8 cellular contexts compared by ENCODE assay signal in the genomic region with DNA sequence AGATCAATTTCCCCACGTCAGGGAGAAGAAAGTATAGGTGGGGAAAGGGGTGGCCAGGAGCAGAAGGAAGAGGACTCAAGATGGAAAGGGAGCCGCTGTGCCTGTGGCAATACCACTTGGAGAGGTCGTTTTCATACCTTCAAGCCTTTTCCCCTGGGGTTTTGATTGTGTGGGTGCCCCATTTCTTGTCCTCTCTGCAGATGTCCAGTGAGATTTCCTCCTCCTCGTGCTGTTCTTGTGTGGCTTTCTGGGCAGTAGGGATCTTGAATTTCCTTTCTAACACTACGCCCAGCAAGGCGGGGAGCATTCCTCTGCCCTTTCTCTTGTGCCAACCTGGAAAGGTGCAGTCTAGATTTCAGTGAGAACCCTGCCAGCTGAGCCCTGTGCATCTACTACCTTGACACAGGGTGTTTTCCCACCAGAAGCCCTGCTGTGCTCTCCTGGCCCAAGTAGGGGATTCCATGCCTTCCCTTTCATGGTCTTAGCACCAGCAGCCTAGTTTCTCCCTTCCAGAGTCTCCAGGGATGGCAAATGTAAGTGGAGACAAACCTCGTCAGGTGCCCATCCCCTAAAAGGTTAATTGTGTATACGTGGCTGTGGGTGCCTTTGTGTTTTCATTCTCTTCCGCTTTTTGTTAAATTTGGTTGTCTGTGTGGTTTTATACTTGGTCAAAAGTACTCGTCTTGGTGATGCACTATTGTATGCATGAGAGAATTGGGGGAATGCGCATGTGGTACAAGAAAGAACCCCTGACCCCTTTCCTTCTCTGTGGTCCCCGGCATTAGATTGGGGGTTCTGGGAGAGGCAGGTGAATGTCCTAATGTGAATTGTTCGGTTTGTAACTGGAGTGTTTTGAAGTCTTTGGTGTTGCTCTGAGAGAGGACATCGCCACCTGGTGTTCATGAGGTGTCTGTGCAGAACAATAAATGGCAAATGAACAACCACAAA.
A peak's percentile ranks its signal among the peaks of the same experiment; 100 is the strongest.
DNase-seq lines count a peak whose midpoint lies in the region; ATAC-seq and TF ChIP-seq lines count a peak whose summit lies in the region.

No MANE protein-coding gene starts in this region.

- no peaks in the 10 kb centered on the region for H3K79me2 ChIP-seq in DOHH2 (ENCODE audit: control insufficient read depth, low read length)
- H3K79me2 ChIP-seq in OCI-LY3 (ENCODE audit: low read length), result no peaks in the 10 kb centered on the region

- H3K4me2 ChIP-seq in DOHH2 (ENCODE audit: low read length), result peak overlapping the region; percentile 80
- H3K4me2 ChIP-seq in OCI-LY3 (ENCODE audit: low read length), result peak overlapping the region; percentile 84

- H3K36me3 ChIP-seq in DOHH2 (ENCODE audit: control insufficient read depth, low read length) (no peaks in the 10 kb centered on the region), OCI-LY3 (replicated peaks; ENCODE audit: low read depth, low read length) (no peaks in the 10 kb centered on the region)

- H3K4me3 ChIP-seq in DOHH2 (ENCODE audit: low read length), result peak overlapping the region; percentile 67
- peak overlapping the region; percentile 75 for H3K4me3 ChIP-seq in OCI-LY3 (ENCODE audit: low read length)

- DNase-seq in GM20000 (ENCODE audit: low spot score) (peak; percentile 55), Right ventricle myocardium superior (no peak), sciatic nerve (ENCODE audit: low spot score) (no peak), cerebellar nuclear complex (lab: John Stamatoyannopoulos, UW) (no peak)
- peak; percentile 78 for DNase-seq in activated effector memory CD4-positive, alpha-beta T cell treated with anti-CD3 and anti-CD28 coated beads, Interleukin-2, amount 50 U/mL, for 16 hours

- H3K27ac ChIP-seq in DOHH2 (ENCODE audit: low read depth, low read length) (peak overlapping the region; percentile 69), OCI-LY3 (ENCODE audit: low read length) (peak overlapping the region; percentile 61)

- no peaks in the 10 kb centered on the region for H3F3A ChIP-seq in DOHH2 (ENCODE audit: control insufficient read depth, insufficient read depth)

- peaks cover 30% of the 10 kb centered on the region for H3K4me1 ChIP-seq in DOHH2 (ENCODE audit: control insufficient read depth, low read length)
- H3K4me1 ChIP-seq in OCI-LY3 (ENCODE audit: low read length), result peaks cover 41% of the 10 kb centered on the region

- TF ChIP-seq CTCF in DOHH2 (IDR thresholded peaks at IDR 0.05; ENCODE audit: low read depth, low read length, poor library complexity, severe bottlenecking) (peak; percentile 87), GM20000 (IDR thresholded peaks at IDR 0.05; ENCODE audit: extremely low read depth, missing control alignments) (peak; percentile 80), OCI-LY3 (IDR thresholded peaks at IDR 0.05; ENCODE audit: low read depth, low read length) (peak; percentile 94)

- no peaks in the 10 kb centered on the region for H3K9me3 ChIP-seq in DOHH2 (ENCODE audit: control insufficient read depth, insufficient read depth, low read length)
- H3K9me3 ChIP-seq in OCI-LY3 (ENCODE audit: insufficient read depth, low read length), result no peaks in the 10 kb centered on the region

- no peaks in the 10 kb centered on the region for H3K9me2 ChIP-seq in DOHH2 (replicated peaks; ENCODE audit: control insufficient read depth, low read length)

- H2AFZ ChIP-seq in OCI-LY3 (ENCODE audit: low read depth, low read length), result peak overlapping the region; percentile 93

- peak; percentile 59 for ATAC-seq in HG03565 (IDR thresholded peaks at IDR 0.05; ENCODE audit: unreplicated experiment)
- ATAC-seq in Right ventricle myocardium superior (ENCODE audit: poor library complexity), result peak; percentile 77
- ATAC-seq in sciatic nerve, result peak; percentile 82

- peak overlapping the region; percentile 54 for H3K9ac ChIP-seq in OCI-LY3 (ENCODE audit: low read length)

- H3K27me3 ChIP-seq in DOHH2 (ENCODE audit: control insufficient read depth, low read length) (no peaks in the 10 kb centered on the region), OCI-LY3 (ENCODE audit: low read depth, low read length) (peaks cover 17% of the 10 kb centered on the region)

- intact Hi-C loops in Right ventricle myocardium superior (cut with DNase I), result loop anchor here (10.0 kb wide), 1 partner anchor 109 kb away; a partner anchor contains a TSS
- intact Hi-C loops in sciatic nerve (cut with DNase I), result no loop called here

- H4K20me1 ChIP-seq in DOHH2 (ENCODE audit: control insufficient read depth, insufficient read depth, low read depth, low read length) (no peaks in the 10 kb centered on the region), OCI-LY3 (ENCODE audit: insufficient read depth, low read length) (no peaks in the 10 kb centered on the region)

Comparison
In these comparisons a context has a peak if more than half of its experiments do, and no peak if none do; other contexts are left out.
1. DNase-seq: peak in GM20000 (single experiment) and activated effector memory CD4-positive, alpha-beta T cell treated with anti-CD3 and anti-CD28 coated beads, Interleukin-2, amount 50 U/mL, for 16 hours (single experiment); none in Right ventricle myocardium superior (single experiment), sciatic nerve (single experiment) and cerebellar nuclear complex (0 of 2).
2. Peak in every context shown above with its lines, with median percentiles within 50 percentile points of each other: CTCF ChIP-seq and ATAC-seq.